ENCODE assay signal across 20 cellular contexts in genomic region chr21:33977721-33978369, GRCh38.
A peak's percentile ranks its signal among the peaks of the same experiment; 100 is the strongest.
DNase-seq lines count a peak whose midpoint lies in the region; ATAC-seq and TF ChIP-seq lines count a peak whose summit lies in the region.
"Had no signal": no experiment of that assay in that cellular context is flagged by ENCODE, and none has a peak within 500 bp of the region (broad histone marks: within the 10 kb centered on the region; RNA-seq: fewer than 3 reads in every experiment).

No MANE protein-coding gene starts in this region.

- H3K27ac ChIP-seq in Panc1 (ENCODE audit: low read length) = peak overlapping the region; percentile 80
- H3K27ac ChIP-seq: dorsolateral prefrontal cortex had no signal

- DNase-seq in activated CD8-positive, alpha-beta memory T cell treated with anti-CD3 and anti-CD28 coated beads for 24 hours = peak; percentile 52
- no peak for DNase-seq in activated CD8-positive, alpha-beta memory T cell treated with anti-CD3 and anti-CD28 coated beads, Interleukin-2, amount 50 U/mL, for 4 hours
- DNase-seq in Panc1 (ENCODE audit: low read depth, low spot score) (no peak), chondrocyte (ENCODE audit: low spot score) (no peak)
- DNase-seq: DMS79, dorsolateral prefrontal cortex, H7, KBM-7, kidney glomerular epithelial cell, naive B cell, NCI-H1930, NCI-H748 treated with DMSO at 0.1 percent for 48 hours, SJCRH30 had no signal

- in situ Hi-C loops in Panc1 (cut with HindIII; ENCODE audit: low pct_unique_long_range_greater_than_20kb, low sequenced_read_pairs) = no loop called here

- H3K9me3 Mint-ChIP-seq in chondrocyte (ENCODE audit: low read depth) = peaks cover 4% of the 10 kb centered on the region
- H3K9me3 Mint-ChIP-seq: naive B cell had no signal

- no TSS peak for BruUV-seq in Panc1 (replicated peaks; lab: Mats Ljungman, UMichigan)

- no peaks in the 10 kb centered on the region for H3K36me3 ChIP-seq in Panc1 (ENCODE audit: control insufficient read depth, insufficient read depth, low read length)
- no peaks in the 10 kb centered on the region for H3K36me3 ChIP-seq in skeletal muscle satellite cell (ENCODE audit: insufficient read depth, low read length)
- H3K36me3 ChIP-seq: gastroesophageal sphincter, SJCRH30 had no signal

- H3K4me3 ChIP-seq in Panc1 (ENCODE audit: low read depth in 2 of 2, low read length in 2 of 2) (no peak overlapping the region), skeletal muscle satellite cell (ENCODE audit: low read length) (no peak overlapping the region)
- H3K4me3 ChIP-seq: dorsolateral prefrontal cortex, gastroesophageal sphincter, SJCRH30, skin epidermis had no signal

- CTCF ChIA-PET in Panc1 (lab: Charles Lee) = no interaction called here

- H3K9me3 ChIP-seq in Panc1 (ENCODE audit: control insufficient read depth, insufficient read depth, low read depth, low read length) (no peaks in the 10 kb centered on the region), skeletal muscle satellite cell (replicated peaks; ENCODE audit: low read length) (no peaks in the 10 kb centered on the region)
- H3K9me3 ChIP-seq: gastroesophageal sphincter had no signal

- TF ChIP-seq CTCF in Panc1 (IDR thresholded peaks at IDR 0.05) (no peak), chondrocyte (IDR thresholded peaks at IDR 0.05) (no peak)

- POLR2A ChIA-PET in Panc1 (lab: Charles Lee) = no interaction called here

- no peaks in the 10 kb centered on the region for H3K27me3 Mint-ChIP-seq in chondrocyte (ENCODE audit: low read depth)
- H3K27me3 Mint-ChIP-seq: naive B cell had no signal

- H3K4me1 ChIP-seq in Panc1 (ENCODE audit: control insufficient read depth, insufficient read depth, low read length) (peaks cover 20% of the 10 kb centered on the region), skeletal muscle satellite cell (ENCODE audit: control insufficient read depth, insufficient read depth, low read length) (peaks cover 35% of the 10 kb centered on the region)

- H3K4me2 ChIP-seq in skeletal muscle satellite cell (ENCODE audit: low read length) = peak overlapping the region; percentile 75

- H3K4me1 Mint-ChIP-seq in chondrocyte (ENCODE audit: low read depth) = peaks cover 35% of the 10 kb centered on the region

- peak overlapping the region; percentile 63 for H3K9ac ChIP-seq in skeletal muscle satellite cell (ENCODE audit: low read depth, low read length)

- H3K27ac Mint-ChIP-seq in chondrocyte (ENCODE audit: unreplicated experiment) = peak overlapping the region; percentile 95

- intact Hi-C loops in Panc1 (cut with micrococcal nuclease; ENCODE audit: unreplicated experiment) = no loop called here

- no peak overlapping the region for H3K4me3 Mint-ChIP-seq in chondrocyte (ENCODE audit: unreplicated experiment)

- H3K27me3 ChIP-seq in Panc1 (ENCODE audit: control insufficient read depth, insufficient read depth, low read length) (no peaks in the 10 kb centered on the region), skeletal muscle satellite cell (ENCODE audit: control insufficient read depth, insufficient read depth, low read length) (no peaks in the 10 kb centered on the region)
- H3K27me3 ChIP-seq: dorsolateral prefrontal cortex, gastroesophageal sphincter, SJCRH30 had no signal

- no peak for ATAC-seq in Panc1
- ATAC-seq in GM21390 (IDR thresholded peaks at IDR 0.05; ENCODE audit: unreplicated experiment) = no peak
- ATAC-seq in HG03039 (IDR thresholded peaks at IDR 0.05; ENCODE audit: unreplicated experiment) = no peak
- no peak for ATAC-seq in HG02610 (IDR thresholded peaks at IDR 0.05; ENCODE audit: unreplicated experiment)
- ATAC-seq: activated CD4-positive, CD25-positive, alpha-beta regulatory T cell treated with anti-CD3 and anti-CD28 coated beads, Interleukin-2, amount 50 U/mL, for 24 hours; gastroesophageal sphincter had no signal

- H3K36me3 Mint-ChIP-seq in chondrocyte (ENCODE audit: low read depth) = no peaks in the 10 kb centered on the region
- H3K36me3 Mint-ChIP-seq: naive B cell had no signal
